14 cellular contexts compared by ENCODE assay signal in the genomic region with DNA sequence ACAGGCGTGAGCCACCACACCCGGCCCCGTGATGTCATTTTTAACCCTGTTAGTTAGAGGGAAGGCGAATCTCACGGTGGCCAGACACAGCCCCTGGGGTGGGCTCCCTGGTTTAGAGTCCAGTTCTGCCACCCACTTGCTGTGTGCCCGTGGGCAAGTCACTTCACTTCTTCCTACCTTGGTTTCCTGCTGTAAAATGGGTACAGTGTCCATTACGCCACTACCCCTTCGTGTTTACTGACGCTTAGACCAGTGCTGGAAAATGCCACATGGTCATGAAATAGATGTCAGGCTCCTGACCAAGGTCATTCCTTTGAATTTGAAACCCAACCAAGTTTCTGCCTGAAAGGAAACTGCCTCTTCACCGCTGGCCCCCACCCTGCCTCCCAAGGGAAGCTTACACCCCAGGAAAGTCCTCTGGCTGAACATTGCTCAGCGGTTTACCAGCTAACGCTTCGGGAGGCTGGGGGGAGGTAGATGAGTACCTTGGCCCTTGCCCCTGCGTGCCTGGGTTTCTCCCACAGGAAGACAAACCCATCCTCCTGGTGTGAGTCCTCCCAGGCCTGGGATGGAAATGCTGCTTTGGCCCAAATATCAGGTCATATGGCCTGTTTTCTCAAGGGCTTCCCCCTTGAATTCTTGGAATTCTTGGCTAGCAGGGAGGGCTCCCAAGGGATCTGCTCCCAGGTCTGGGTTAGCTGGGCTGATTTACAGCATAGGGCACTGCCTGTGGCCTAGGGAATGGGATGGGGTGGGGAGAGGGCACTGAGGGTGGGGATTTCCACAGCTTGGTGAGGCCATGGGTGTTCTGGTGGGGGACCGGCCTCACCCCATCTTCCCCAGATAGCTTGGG. TPM values are rescaled to one million over a fixed set of nuclear protein-coding genes. Genes with fewer than 3 reads are reported as not detected.
DNase-seq lines count a peak whose midpoint lies in the region; ATAC-seq and TF ChIP-seq lines count a peak whose summit lies in the region.
"Had no signal": no experiment of that assay in that cellular context is flagged by ENCODE, and none has a peak within 500 bp of the region (broad histone marks: within the 10 kb centered on the region; RNA-seq: fewer than 3 reads in every experiment).

No MANE protein-coding gene starts in this region.

- peaks cover 18% of the 10 kb centered on the region for H3K4me1 ChIP-seq in SJCRH30

- peaks cover 18% of the 10 kb centered on the region for H3K9me3 ChIP-seq in SJCRH30 (replicated peaks)

- H3K27me3 ChIP-seq in SJCRH30: no peaks in the 10 kb centered on the region
- H3K27me3 ChIP-seq: tibial nerve had no signal

- no peaks in the 10 kb centered on the region for H3K36me3 ChIP-seq in SJCRH30
- H3K36me3 ChIP-seq: tibial nerve had no signal

- peak; percentile 69 for ATAC-seq in Right ventricle myocardium superior (ENCODE audit: poor library complexity)
- peak; percentile 75 for ATAC-seq in omental fat pad (ENCODE audit: low FRiP score)
- ATAC-seq: natural killer cell had no signal

- DNase-seq in AG20443 (ENCODE audit: low spot score) (peak; percentile 51), SJCRH30 (peak; percentile 71 to 83), Right ventricle myocardium superior (peak; percentile 66), omental fat pad (ENCODE audit: low spot score) (no peak), NCI-H510A (lab: John Stamatoyannopoulos, UW) (no peak), NCI-H524 treated with DMSO at 0.1 percent for 48 hours (lab: John Stamatoyannopoulos, UW) (no peak), NCI-H187 (lab: John Stamatoyannopoulos, UW) (no peak), NAMALWA (ENCODE audit: low spot score) (no peak)
- DNase-seq: KG1, natural killer cell, NCI-H446 treated with DMSO at 0.1 percent for 48 hours had no signal

- H3K4me3 ChIP-seq in SJCRH30: no peak overlapping the region
- H3K4me3 ChIP-seq: tibial nerve had no signal

- H3K27ac ChIP-seq in SJCRH30: peak overlapping the region; percentile 7; the same call in 1 of the 2 replicates

- TF ChIP-seq CTCF in omental fat pad (IDR thresholded peaks at IDR 0.05): no peak

- intact Hi-C loops in Right ventricle myocardium superior (cut with DNase I): no loop called here

RNA-seq across cellular contexts. Expression of a gene that starts 7.6 kb away (rescaled TPM):
- not detected in 2 replicates for total RNA-seq in SJCRH30 (2014; rRNA removed; shearing (Covaris generic))
- total RNA-seq in Right ventricle myocardium superior: not detected
- under 1 TPM in 1 of 4 donors, not detected in 3; 0.28 TPM for total RNA-seq in omental fat pad
- total RNA-seq: B cell, fibroblast of lung, natural killer cell, tibial nerve had no signal

RNA-seq across cellular contexts. Expression of a gene that starts 18.3 kb away (rescaled TPM):
- 2.6 and 3.5 TPM in 2 replicates for total RNA-seq in SJCRH30 (2014; rRNA removed; shearing (Covaris generic))
- total RNA-seq in Right ventricle myocardium superior: 84.7 TPM
- total RNA-seq in omental fat pad: 100 to 1,000 TPM; 175 to 342 (median 227) TPM

Comparison
In these comparisons a context has a peak if more than half of its experiments do, and no peak if none do; other contexts are left out.
1. DNase-seq: peak in AG20443 (single experiment), SJCRH30 (2 of 2) and Right ventricle myocardium superior (single experiment); none in omental fat pad (single experiment), NCI-H510A (single experiment), NCI-H524 treated with DMSO at 0.1 percent for 48 hours (single experiment), NCI-H187 (0 of 2) and NAMALWA (single experiment).
2. RNA of a gene that starts 18.3 kb away (total RNA-seq): 175 to 342 TPM in omental fat pad and 84.7 TPM in Right ventricle myocardium superior (single experiment); 2.6 to 3.5 TPM in SJCRH30; every median in the first group is over 10 times any median in the second.